24 cellular contexts compared by ENCODE assay signal in genomic region chr11:113173023-113173594, GRCh38.
"Had no signal": no experiment of that assay in that cellular context is flagged by ENCODE, and none has a peak within 500 bp of the region (broad histone marks: within the 10 kb centered on the region; RNA-seq: fewer than 3 reads in every experiment).

No MANE protein-coding gene starts in this region.

- H3K27ac Mint-ChIP-seq: endodermal cell; mesothelial cell of epicardium; naive B cell; natural killer cell treated with Interleukin-12 subunit alpha and Interleukin-12 subunit beta and Interleukin-15 and Interleukin-18, amount 100 ng/mL, for 72 hours; stimulated activated effector memory CD8-positive, alpha-beta T cell treated with anti-CD3 and anti-CD28 coated beads, Interleukin-12 subunit alpha, Interleukin-12 subunit beta, amount 100 ng/mL, for 72 hours; type B pancreatic cell had no signal

- ATAC-seq: esophagus mucosa; gastrocnemius medialis; left cardiac atrium; left lung; mucosa of descending colon; natural killer cell treated with Interleukin-12 subunit alpha and Interleukin-12 subunit beta and Interleukin-15 and Interleukin-18, amount 100 ng/mL, for 72 hours; sciatic nerve; stimulated activated effector memory CD8-positive, alpha-beta T cell treated with anti-CD3 and anti-CD28 coated beads, Interleukin-12 subunit alpha, Interleukin-12 subunit beta, amount 100 ng/mL, for 72 hours had no signal

- H3K36me3 Mint-ChIP-seq: mesothelial cell of epicardium; naive B cell; natural killer cell treated with Interleukin-12 subunit alpha and Interleukin-12 subunit beta and Interleukin-15 and Interleukin-18, amount 100 ng/mL, for 72 hours; stimulated activated effector memory CD8-positive, alpha-beta T cell treated with anti-CD3 and anti-CD28 coated beads, Interleukin-12 subunit alpha, Interleukin-12 subunit beta, amount 100 ng/mL, for 72 hours had no signal

- DNase-seq: effector CD8-positive, alpha-beta T cell; endodermal cell; foreskin fibroblast; gastrocnemius medialis; head of caudate nucleus; left cardiac atrium; left lung; mesenchymal stem cell; mucosa of descending colon; naive B cell; nucleus accumbens; stimulated activated CD4-positive, alpha-beta T cell treated with anti-CD3 and anti-CD28 coated beads, Interleukin-12 subunit alpha, Interleukin-12 subunit beta, amount 100 ng/mL, for 4 hours; stimulated activated CD4-positive, alpha-beta T cell treated with anti-CD3 and anti-CD28 coated beads, Interleukin-2, amount 100 ng/mL, for 24 hours; stimulated activated CD4-positive, alpha-beta T cell treated with anti-CD3 and anti-CD28 coated beads, Interleukin-4, amount 100 ng/mL, for 24 hours; stimulated activated naive CD4-positive, alpha-beta T cell treated with Interleukin-2 at 50 U/mL for 16 hours; stomach; testis; tibial artery had no signal

- H3K27me3 Mint-ChIP-seq: natural killer cell treated with Interleukin-12 subunit alpha and Interleukin-12 subunit beta and Interleukin-15 and Interleukin-18, amount 100 ng/mL, for 72 hours had no signal

- H3K4me3 Mint-ChIP-seq: endodermal cell; mesothelial cell of epicardium; naive B cell; natural killer cell treated with Interleukin-12 subunit alpha and Interleukin-12 subunit beta and Interleukin-15 and Interleukin-18, amount 100 ng/mL, for 72 hours; stimulated activated effector memory CD8-positive, alpha-beta T cell treated with anti-CD3 and anti-CD28 coated beads, Interleukin-12 subunit alpha, Interleukin-12 subunit beta, amount 100 ng/mL, for 72 hours; type B pancreatic cell had no signal

- H3K4me1 Mint-ChIP-seq: naive B cell; stimulated activated effector memory CD8-positive, alpha-beta T cell treated with anti-CD3 and anti-CD28 coated beads, Interleukin-12 subunit alpha, Interleukin-12 subunit beta, amount 100 ng/mL, for 72 hours had no signal

- H3K9me3 Mint-ChIP-seq: endodermal cell; mesothelial cell of epicardium; natural killer cell treated with Interleukin-12 subunit alpha and Interleukin-12 subunit beta and Interleukin-15 and Interleukin-18, amount 100 ng/mL, for 72 hours; stimulated activated effector memory CD8-positive, alpha-beta T cell treated with anti-CD3 and anti-CD28 coated beads, Interleukin-12 subunit alpha, Interleukin-12 subunit beta, amount 100 ng/mL, for 72 hours; type B pancreatic cell had no signal
